ENCODE assay signal across 10 cellular contexts in genomic region chr19:48596679-48597465, GRCh38. TPM values are rescaled to one million over a fixed set of nuclear protein-coding genes. Genes with fewer than 3 reads are reported as not detected.
DNase-seq lines count a peak whose midpoint lies in the region; ATAC-seq and TF ChIP-seq lines count a peak whose summit lies in the region.
"Had no signal": no experiment of that assay in that cellular context is flagged by ENCODE, and none has a peak within 500 bp of the region (broad histone marks: within the 10 kb centered on the region; RNA-seq: fewer than 3 reads in every experiment).

No MANE protein-coding gene starts in this region.

- DNase-seq in Caki2 (ENCODE audit: low read depth) (peak; percentile 76), NOMO-1 treated with dmso at 0.1 percent for 144 hours (lab: John Stamatoyannopoulos, UW; ENCODE audit: unreplicated experiment) (peak; percentile 41), iPS-NIHi11 (ENCODE audit: low spot score) (peak; percentile 6), posterior cingulate gyrus (no peak), T1000 (lab: John Stamatoyannopoulos, UW) (no peak)
- DNase-seq in activated CD8-positive, alpha-beta memory T cell treated with anti-CD3 and anti-CD28 coated beads, Interleukin-2, amount 50 U/mL, for 4 hours: peak; percentile 33
- DNase-seq: mesendoderm had no signal

- ATAC-seq in HG03280 (IDR thresholded peaks at IDR 0.05; ENCODE audit: unreplicated experiment) (no peak), SK-N-SH treated with all-trans-retinoic acid at 6 μM for 48 hours (no peak)

- in situ Hi-C loops in Caki2 (cut with HindIII; ENCODE audit: low pct_unique_long_range_greater_than_20kb, low sequenced_read_pairs): no loop called here

- intact Hi-C loops in posterior cingulate gyrus (cut with DNase I): no loop called here

TF ChIP-seq in SK-N-SH treated with all-trans-retinoic acid at 6 μM for 48 hours, 23 proteins besides CTCF, POLR2A, EP300 and RAD21:
- TF ChIP-seq ARNTL (CRISPR knock-in tag; IDR thresholded peaks at IDR 0.05; ENCODE audit: borderline replicate concordance, low read depth): no peak
- TF ChIP-seq CREB5 (CRISPR knock-in tag; IDR thresholded peaks at IDR 0.05; ENCODE audit: low read depth): no peak
- no peak for TF ChIP-seq ZNF8 (CRISPR knock-in tag; IDR thresholded peaks at IDR 0.05)
- TF ChIP-seq BACH2 (CRISPR knock-in tag; IDR thresholded peaks at IDR 0.05; ENCODE audit: borderline replicate concordance): no peak
- no peak for TF ChIP-seq POU6F1 (CRISPR knock-in tag; IDR thresholded peaks at IDR 0.05; ENCODE audit: borderline replicate concordance, low read depth)

RNA-seq across cellular contexts. Expression of gene SPACA4, which starts 9.7 kb away (rescaled TPM):
- total RNA-seq in Caki2 (2014; rRNA removed; shearing (Covaris generic); ENCODE audit: low replicate concordance): not detected in 2 replicates
- total RNA-seq: SK-MEL-5 had no signal

RNA-seq across cellular contexts. Expression of gene FAM83E, which starts 18.0 kb away (rescaled TPM):
- total RNA-seq in Caki2 (2014; rRNA removed; shearing (Covaris generic); ENCODE audit: low replicate concordance): not detected in 2 replicates

RNA-seq across cellular contexts. Expression of gene RPL18, which starts 22.1 kb away (rescaled TPM):
- 2,144 and 2,176 TPM in 2 replicates for total RNA-seq in Caki2 (2014; rRNA removed; shearing (Covaris generic); ENCODE audit: low replicate concordance)

RNA-seq across cellular contexts. Expression of gene SPHK2, which starts 22.4 kb away (rescaled TPM):
- total RNA-seq in Caki2 (2014; rRNA removed; shearing (Covaris generic); ENCODE audit: low replicate concordance): 3.6 and 4.8 TPM in 2 replicates

RNA-seq across cellular contexts. Expression of gene DBP, which starts 40.3 kb away (rescaled TPM):
- 6.2 and 15.1 TPM in 2 replicates for total RNA-seq in Caki2 (2014; rRNA removed; shearing (Covaris generic); ENCODE audit: low replicate concordance)

Comparison
In these comparisons a context has a peak if more than half of its experiments do, and no peak if none do; other contexts are left out.
1. DNase-seq: peak in Caki2 (single experiment), NOMO-1 treated with dmso at 0.1 percent for 144 hours (single experiment), activated CD8-positive, alpha-beta memory T cell treated with anti-CD3 and anti-CD28 coated beads, Interleukin-2, amount 50 U/mL, for 4 hours (single experiment) and iPS-NIHi11 (single experiment); none in posterior cingulate gyrus (0 of 10) and T1000 (single experiment).